25 cellular contexts compared by ENCODE assay signal in the genomic region with DNA sequence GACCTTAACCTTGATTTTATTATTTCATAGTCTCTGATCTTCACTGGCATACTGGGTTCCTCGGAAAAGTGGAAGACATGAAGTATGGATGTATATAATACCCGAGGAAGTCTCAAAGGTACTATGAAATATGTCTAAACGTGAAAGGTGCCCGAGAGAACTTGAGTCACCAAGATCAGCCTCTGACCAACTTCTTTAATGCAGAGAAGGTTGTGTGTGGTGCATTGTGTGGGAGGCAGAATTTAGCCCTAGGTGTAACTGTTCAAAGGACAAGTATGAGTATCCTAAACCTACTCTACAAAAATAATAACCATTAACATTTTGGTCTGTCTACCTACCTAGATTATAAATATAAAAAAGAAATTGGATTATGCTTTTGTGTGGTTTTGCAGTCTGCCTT. TPM values are rescaled to one million over a fixed set of nuclear protein-coding genes. Genes with fewer than 3 reads are reported as not detected.
"Had no signal": no experiment of that assay in that cellular context is flagged by ENCODE, and none has a peak within 500 bp of the region (broad histone marks: within the 10 kb centered on the region; RNA-seq: fewer than 3 reads in every experiment).

No MANE protein-coding gene starts in this region.

- H3K27me3 ChIP-seq: dorsolateral prefrontal cortex, esophagus squamous epithelium, heart right ventricle, neutrophil, right atrium auricular region, stomach, thyroid gland, vagina had no signal

- DNase-seq: dorsolateral prefrontal cortex; effector CD4-positive, alpha-beta T cell; esophagus squamous epithelium; foreskin melanocyte; glutamatergic neuron; heart right ventricle; kidney glomerular epithelial cell; left ventricle myocardium superior; lower lobe of right lung; natural killer cell; stimulated activated CD4-positive, alpha-beta T cell treated with anti-CD3 and anti-CD28 coated beads, Interleukin-12 subunit alpha, Interleukin-12 subunit beta, amount 100 ng/mL, for 4 hours; stimulated activated CD4-positive, alpha-beta T cell treated with anti-CD3 and anti-CD28 coated beads, Interleukin-1b, Interleukin-23, amount 100 ng/mL, for 48 hours; stimulated activated CD4-positive, alpha-beta T cell treated with anti-CD3 and anti-CD28 coated beads, Interleukin-4, amount 100 ng/mL, for 1 hour; stimulated activated CD8-positive, alpha-beta memory T cell treated with anti-CD3 and anti-CD28 coated beads, Interleukin-4, amount 100 ng/mL, for 48 hours; stimulated activated naive CD4-positive, alpha-beta T cell; stomach; thyroid gland; trophoblast cell had no signal

- H3K27ac ChIP-seq: esophagus squamous epithelium, heart right ventricle, lower lobe of right lung, neutrophil, parathyroid adenoma, right atrium auricular region, stomach, thyroid gland, vagina had no signal

- H3K36me3 ChIP-seq: esophagus squamous epithelium, heart right ventricle, lower lobe of right lung, neutrophil, right atrium auricular region, stomach, thyroid gland, vagina had no signal

- FAIRE-seq: colon, islet of Langerhans had no signal

- H2AFZ ChIP-seq: parathyroid adenoma had no signal

- H3K79me2 ChIP-seq: parathyroid adenoma had no signal

- H3K4me2 ChIP-seq: smooth muscle cell had no signal

- H3K9ac ChIP-seq: parathyroid adenoma had no signal

- H3K9me3 ChIP-seq: esophagus squamous epithelium, heart right ventricle, lower lobe of right lung, neutrophil, right atrium auricular region, stomach, thyroid gland, vagina had no signal

- H3K4me3 ChIP-seq: dorsolateral prefrontal cortex, esophagus squamous epithelium, heart right ventricle, lower lobe of right lung, right atrium auricular region, smooth muscle cell, stomach, thyroid gland, vagina had no signal

- H3K4me1 ChIP-seq: lower lobe of right lung, parathyroid adenoma, right atrium auricular region, stomach, vagina had no signal

RNA-seq across cellular contexts. Expression of gene OSBPL6, which starts 36.1 kb away (rescaled TPM):
- total RNA-seq: natural killer cell had no signal
